ENCODE assay signal across 20 cellular contexts in genomic region chr1:29584362-29584761, GRCh38.
"Had no signal": no experiment of that assay in that cellular context is flagged by ENCODE, and none has a peak within 500 bp of the region (broad histone marks: within the 10 kb centered on the region; RNA-seq: fewer than 3 reads in every experiment).

No MANE protein-coding gene starts in this region.

- H3K27me3 ChIP-seq: ovary, right atrium auricular region, testis, tibial nerve had no signal

- H3K4me1 ChIP-seq: gastrocnemius medialis, heart right ventricle, left ventricle myocardium inferior, right atrium auricular region, sigmoid colon, testis, tibial nerve, upper lobe of right lung had no signal

- H3K9me3 ChIP-seq: gastrocnemius medialis, heart right ventricle, left ventricle myocardium inferior, ovary, right atrium auricular region, sigmoid colon, testis, tibial nerve, upper lobe of right lung had no signal

- DNase-seq: dermis blood vessel endothelial cell; gastrocnemius medialis; heart right ventricle; hypothalamus; left cardiac atrium; left ventricle myocardium inferior; naive thymus-derived CD4-positive, alpha-beta T cell; ovary; sigmoid colon; stimulated activated CD4-positive, alpha-beta T cell treated with anti-CD3 and anti-CD28 coated beads, Interleukin-2, amount 100 ng/mL, for 24 hours; stimulated activated CD4-positive, alpha-beta T cell treated with anti-CD3 and anti-CD28 coated beads, Interleukin-4, amount 100 ng/mL, for 4 hours; stimulated activated naive B cell treated with anti-CD40 and anti-IgM and Interleukin-4, amounts not matched to agents 10 μg/mL and 1 μg/mL and 100 μg/mL, for 72 hours; stimulated activated naive CD8-positive, alpha-beta T cell treated with anti-CD3 and anti-CD28 coated beads, Interleukin-15, amount 100 ng/mL, for 72 hours; testis; upper lobe of right lung had no signal

- H3K4me3 ChIP-seq: gastrocnemius medialis, heart right ventricle, left ventricle myocardium inferior, lung, ovary, right atrium auricular region, sigmoid colon, skin epidermis, testis, tibial nerve, upper lobe of right lung had no signal

- H3K36me3 ChIP-seq: gastrocnemius medialis, heart right ventricle, left ventricle myocardium inferior, ovary, right atrium auricular region, sigmoid colon, tibial nerve, upper lobe of right lung had no signal

- H3K27ac ChIP-seq: gastrocnemius medialis, heart right ventricle, left ventricle myocardium inferior, ovary, right atrium auricular region, sigmoid colon, testis, tibial nerve, upper lobe of right lung had no signal

- ATAC-seq: gastrocnemius medialis; heart right ventricle; naive thymus-derived CD4-positive, alpha-beta T cell; stimulated activated naive B cell treated with anti-CD40 and anti-IgM and Interleukin-4, amounts not matched to agents 10 μg/mL and 1 μg/mL and 100 μg/mL, for 72 hours; stimulated activated naive CD8-positive, alpha-beta T cell treated with anti-CD3 and anti-CD28 coated beads, Interleukin-15, amount 100 ng/mL, for 72 hours; upper lobe of right lung had no signal

- FAIRE-seq: colon had no signal
